2 cellular contexts compared by ENCODE assay signal in genomic region chr10:99732033-99732912, GRCh38.
TF ChIP-seq lines count a peak whose summit lies in the region.

COX15 (minus strand) TSS chr10:99732127; CDS start chr10:99732049, 78 bp downstream.
CUTC (plus strand) TSS chr10:99732234; CDS start chr10:99732349, 115 bp downstream.

TF ChIP-seq in IMR-90, 13 proteins besides CTCF, POLR2A, EP300 and RAD21:
- TF ChIP-seq BHLHE40 (IDR thresholded peaks at IDR 0.05; ENCODE audit: low read depth, low read length), result 0 out of 2 replicates have a peak, but pooled peaks have one; percentile 9
- no peak; the same call in 1 of the 2 replicates for TF ChIP-seq SMC3 (IDR thresholded peaks at IDR 0.05; ENCODE audit: low read depth, low read length)
- TF ChIP-seq MAZ (IDR thresholded peaks at IDR 0.05; ENCODE audit: borderline replicate concordance, low read depth, low read length), result peak; percentile 83
- TF ChIP-seq MXI1 (IDR thresholded peaks at IDR 0.05; ENCODE audit: borderline replicate concordance, low read depth, low read length), result peak; percentile 96
- TF ChIP-seq CEBPB (IDR thresholded peaks at IDR 0.05; ENCODE audit: low read depth, low read length), result 0 out of 2 replicates have a peak, but pooled peaks have one; percentile 12
- TF ChIP-seq CHD1 (IDR thresholded peaks at IDR 0.05; ENCODE audit: low read depth, low read length), result 0 out of 2 replicates have a peak, but pooled peaks have one; percentile 49

TF ChIP-seq in endothelial cell of umbilical vein, 7 proteins besides CTCF, POLR2A, EP300 and RAD21:
- TF ChIP-seq MYC (IDR thresholded peaks at IDR 0.05; ENCODE audit: low read depth, low read length), result peak; percentile 20
- TF ChIP-seq POLR2AphosphoS5 (IDR thresholded peaks at IDR 0.05; ENCODE audit: insufficient read depth, low read depth, low read length), result peak; percentile 67
- TF ChIP-seq MAX (IDR thresholded peaks at IDR 0.05; ENCODE audit: insufficient read depth, insufficient read length), result peak; percentile 72
- TF ChIP-seq FOS (IDR thresholded peaks at IDR 0.05; ENCODE audit: borderline replicate concordance, insufficient read depth, low read length), result no peak
TF ChIP-seq in endothelial cell of umbilical vein: peak in this region for 3.
